In the genomic region with DNA sequence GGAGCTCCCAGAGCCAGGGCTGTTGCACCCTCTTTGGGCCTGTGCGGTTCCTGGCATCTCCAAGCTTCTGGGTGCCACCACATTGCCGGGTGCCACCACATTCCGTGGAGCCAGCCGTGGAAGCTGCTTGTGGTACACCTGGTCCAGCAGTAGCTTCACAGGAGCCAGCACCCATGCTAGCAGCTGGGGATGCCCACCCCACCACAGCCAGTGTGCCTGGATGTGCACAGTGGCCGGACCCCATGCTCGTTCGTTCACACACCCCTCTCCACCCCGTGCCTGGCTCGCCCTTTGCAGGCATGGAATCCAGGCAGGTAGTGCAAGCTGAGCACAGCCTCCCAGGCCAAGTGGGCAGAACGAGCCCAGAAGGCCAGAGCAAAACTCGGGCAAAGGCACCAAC, we compare ENCODE assay signal across 22 cellular contexts.
DNase-seq lines count a peak whose midpoint lies in the region; ATAC-seq, FAIRE-seq and TF ChIP-seq lines count a peak whose summit lies in the region.
"Had no signal": no experiment of that assay in that cellular context is flagged by ENCODE, and none has a peak within 500 bp of the region (broad histone marks: within the 10 kb centered on the region; RNA-seq: fewer than 3 reads in every experiment).

No MANE protein-coding gene starts in this region.

- H3F3A ChIP-seq in OCI-LY1 (ENCODE audit: insufficient read depth, low read length) = no peaks in the 10 kb centered on the region

- no peak overlapping the region for H3K4me2 ChIP-seq in OCI-LY1 (ENCODE audit: low read length)
- H3K4me2 ChIP-seq in osteoblast (ENCODE audit: insufficient read depth, low read length) = no peak overlapping the region
- H3K4me2 ChIP-seq: GM23338 had no signal

- H3K4me3 Mint-ChIP-seq in stimulated activated naive B cell treated with anti-CD40 and anti-IgM and Interleukin-4, amounts not matched to agents 10 μg/mL and 1 μg/mL and 100 μg/mL, for 72 hours = no peak overlapping the region
- H3K4me3 Mint-ChIP-seq: CD4-positive, alpha-beta T cell; GM23338; IgD-negative memory B cell had no signal

- peaks cover 0 to 3% of the 10 kb centered on the region in 2 donors for H3K9me3 Mint-ChIP-seq in stimulated activated naive B cell treated with anti-CD40 and anti-IgM and Interleukin-4, amounts not matched to agents 10 μg/mL and 1 μg/mL and 100 μg/mL, for 72 hours
- H3K9me3 Mint-ChIP-seq: CD4-positive, alpha-beta T cell had no signal

- no peaks in the 10 kb centered on the region for H4K20me1 ChIP-seq in OCI-LY1 (ENCODE audit: insufficient read depth, low read length)
- H4K20me1 ChIP-seq in osteoblast (ENCODE audit: insufficient read depth, low read length) = no peaks in the 10 kb centered on the region

- FAIRE-seq in kidney (lab: Jason Lieb, UNC) = no peak
- FAIRE-seq: A204.1, D721Med, GM12891, GM19239, H54, HepG2, HTR-8/SVneo had no signal

- peak overlapping the region; percentile 71; the same call in 1 of the 2 replicates for H2AFZ ChIP-seq in OCI-LY1 (ENCODE audit: low read length)
- no peak overlapping the region for H2AFZ ChIP-seq in osteoblast (ENCODE audit: low read length)
- H2AFZ ChIP-seq: GM23338 had no signal

- H3K4me1 ChIP-seq in OCI-LY1 (ENCODE audit: insufficient read depth, low read length, severe bottlenecking) = no peaks in the 10 kb centered on the region
- no peaks in the 10 kb centered on the region for H3K4me1 ChIP-seq in kidney (ENCODE audit: control insufficient read depth in 1 of 2, insufficient read depth in 1 of 2, low read depth in 1 of 2, low read length in 2 of 2)
- H3K4me1 ChIP-seq in osteoblast (ENCODE audit: insufficient read depth, low read length) = no peaks in the 10 kb centered on the region
- H3K4me1 ChIP-seq in upper lobe of right lung = no peaks in the 10 kb centered on the region
- H3K4me1 ChIP-seq: BE2C, Caco-2 had no signal

- no peaks in the 10 kb centered on the region for H3K9me2 ChIP-seq in OCI-LY1 (ENCODE audit: low read depth, low read length)

- H3K4me3 ChIP-seq in OCI-LY1 (ENCODE audit: low read depth, low read length, poor library complexity, severe bottlenecking) (no peak overlapping the region), kidney (ENCODE audit: low read length in 2 of 2) (no peak overlapping the region), osteoblast (ENCODE audit: insufficient read depth, low read length) (no peak overlapping the region), upper lobe of right lung (no peak overlapping the region)
- H3K4me3 ChIP-seq: GM23338 had no signal

- no peak overlapping the region for H3K9ac ChIP-seq in OCI-LY1 (ENCODE audit: low read length)
- no peak overlapping the region for H3K9ac ChIP-seq in kidney (ENCODE audit: low read length in 2 of 2)

- no peak overlapping the region for H3K27ac Mint-ChIP-seq in stimulated activated naive B cell treated with anti-CD40 and anti-IgM and Interleukin-4, amounts not matched to agents 10 μg/mL and 1 μg/mL and 100 μg/mL, for 72 hours
- H3K27ac Mint-ChIP-seq: CD4-positive, alpha-beta T cell; GM23338; IgD-negative memory B cell had no signal

- peak; percentile 64 for DNase-seq in kidney
- peak; percentile 13 for DNase-seq in osteoblast (ENCODE audit: insufficient read length, low spot score, missing footprints)
- DNase-seq in upper lobe of right lung = no peak
- DNase-seq in cerebellum (ENCODE audit: low spot score) = no peak
- DNase-seq in stimulated activated naive B cell treated with anti-CD40 and anti-IgM and Interleukin-4, amounts not matched to agents 10 μg/mL and 1 μg/mL and 100 μg/mL, for 72 hours = no peak
- DNase-seq: ACHN; BE2C; C1 segment of cervical spinal cord; Caco-2; CD4-positive, alpha-beta T cell; HCEC 1CT had no signal

- peaks cover 18% of the 10 kb centered on the region for H3K9me3 ChIP-seq in OCI-LY1 (ENCODE audit: low read length)
- H3K9me3 ChIP-seq in kidney (ENCODE audit: control insufficient read depth in 1 of 2, low read length in 2 of 2) = no peaks in the 10 kb centered on the region
- no peaks in the 10 kb centered on the region for H3K9me3 ChIP-seq in osteoblast (ENCODE audit: low read depth, low read length)
- H3K9me3 ChIP-seq in upper lobe of right lung = no peaks in the 10 kb centered on the region
- H3K9me3 ChIP-seq: BE2C, Caco-2 had no signal

- H3K27me3 ChIP-seq in OCI-LY1 (ENCODE audit: insufficient read depth, low read length) = no peaks in the 10 kb centered on the region
- H3K27me3 ChIP-seq in osteoblast (ENCODE audit: insufficient read depth, low read length) = no peaks in the 10 kb centered on the region
- H3K27me3 ChIP-seq in upper lobe of right lung = no peaks in the 10 kb centered on the region
- H3K27me3 ChIP-seq: BE2C had no signal

- no peak overlapping the region for H3K27ac ChIP-seq in OCI-LY1 (ENCODE audit: low read depth, low read length, poor library complexity, severe bottlenecking)
- H3K27ac ChIP-seq in kidney (ENCODE audit: low read depth in 2 of 2, low read length in 2 of 2) = no peak overlapping the region
- no peak overlapping the region for H3K27ac ChIP-seq in osteoblast (ENCODE audit: low read depth, low read length)
- no peak overlapping the region for H3K27ac ChIP-seq in upper lobe of right lung

- intact Hi-C loops in kidney (cut with DNase I) (no loop called here), upper lobe of right lung (cut with DNase I) (no loop called here)

- TF ChIP-seq CTCF in OCI-LY1 (IDR thresholded peaks at IDR 0.05; ENCODE audit: low read length) = no peak
- no peak for TF ChIP-seq CTCF in kidney (IDR thresholded peaks at IDR 0.05; ENCODE audit: borderline replicate concordance, extremely low read depth, insufficient read depth)
- no peak for TF ChIP-seq CTCF in osteoblast (IDR thresholded peaks at IDR 0.05; ENCODE audit: extremely low read depth, low read depth, low read length)
- TF ChIP-seq CTCF in upper lobe of right lung (IDR thresholded peaks at IDR 0.05) = no peak

- ATAC-seq in upper lobe of right lung = peak; percentile 9
- ATAC-seq in GM21390 (IDR thresholded peaks at IDR 0.05; ENCODE audit: unreplicated experiment) = no peak
- no peak for ATAC-seq in stimulated activated naive B cell treated with anti-CD40 and anti-IgM and Interleukin-4, amounts not matched to agents 10 μg/mL and 1 μg/mL and 100 μg/mL, for 72 hours (replicated peaks)
- ATAC-seq: GM23338 had no signal

- no peaks in the 10 kb centered on the region for H3K27me3 Mint-ChIP-seq in stimulated activated naive B cell treated with anti-CD40 and anti-IgM and Interleukin-4, amounts not matched to agents 10 μg/mL and 1 μg/mL and 100 μg/mL, for 72 hours
- H3K27me3 Mint-ChIP-seq: CD4-positive, alpha-beta T cell; IgD-negative memory B cell had no signal

- H3K36me3 ChIP-seq in OCI-LY1 (ENCODE audit: insufficient read depth, low read length) = no peaks in the 10 kb centered on the region; the same call in 1 of the 2 replicates
- H3K36me3 ChIP-seq in kidney (ENCODE audit: control insufficient read depth in 1 of 2, insufficient read depth in 2 of 2, low read length in 2 of 2) = no peaks in the 10 kb centered on the region
- no peaks in the 10 kb centered on the region for H3K36me3 ChIP-seq in osteoblast (ENCODE audit: insufficient read depth, low read length)
- H3K36me3 ChIP-seq in upper lobe of right lung = no peaks in the 10 kb centered on the region
- H3K36me3 ChIP-seq: BE2C had no signal

- no peaks in the 10 kb centered on the region for H3K79me2 ChIP-seq in OCI-LY1 (ENCODE audit: insufficient read depth, low read length)
- H3K79me2 ChIP-seq in osteoblast (ENCODE audit: insufficient read depth, low read length) = no peaks in the 10 kb centered on the region

- no peaks in the 10 kb centered on the region for H3K4me1 Mint-ChIP-seq in stimulated activated naive B cell treated with anti-CD40 and anti-IgM and Interleukin-4, amounts not matched to agents 10 μg/mL and 1 μg/mL and 100 μg/mL, for 72 hours
- H3K4me1 Mint-ChIP-seq: GM23338, IgD-negative memory B cell had no signal

- H3K36me3 Mint-ChIP-seq in stimulated activated naive B cell treated with anti-CD40 and anti-IgM and Interleukin-4, amounts not matched to agents 10 μg/mL and 1 μg/mL and 100 μg/mL, for 72 hours = no peaks in the 10 kb centered on the region
- H3K36me3 Mint-ChIP-seq: IgD-negative memory B cell had no signal

Comparison
In these comparisons a context has a peak if more than half of its experiments do, and no peak if none do; other contexts are left out.
1. DNase-seq: peak in kidney (single experiment) and osteoblast (single experiment); none in upper lobe of right lung (single experiment), cerebellum (single experiment) and stimulated activated naive B cell treated with anti-CD40 and anti-IgM and Interleukin-4, amounts not matched to agents 10 μg/mL and 1 μg/mL and 100 μg/mL, for 72 hours (single experiment).